In genomic region chr6:108850669-108851467, GRCh38 we compare ENCODE assay signal across 1 cellular context.
TF ChIP-seq lines count a peak whose summit lies in the region.

No MANE protein-coding gene starts in this region.

TF ChIP-seq in HepG2, 621 proteins besides CTCF, POLR2A, EP300 and RAD21 (continued from another document and continues in another):
- TF ChIP-seq ZNF407 (CRISPR knock-in tag; IDR thresholded peaks at IDR 0.05; ENCODE audit: not compliant biosample characterization) = no peak
- no peak for TF ChIP-seq PRDM10 (CRISPR knock-in tag; IDR thresholded peaks at IDR 0.05; ENCODE audit: low read depth)
- TF ChIP-seq ZNF839 (CRISPR knock-in tag; IDR thresholded peaks at IDR 0.05; ENCODE audit: borderline replicate concordance) = no peak
- no peak for TF ChIP-seq ZFP36 (IDR thresholded peaks at IDR 0.05; ENCODE audit: borderline replicate concordance, low read depth, low read length, partially characterized antibody)
- TF ChIP-seq SKI (IDR thresholded peaks at IDR 0.05; ENCODE audit: partially characterized antibody) = no peak
- no peak for TF ChIP-seq ZNF615 (CRISPR knock-in tag; IDR thresholded peaks at IDR 0.05; ENCODE audit: borderline replicate concordance)
- no peak for TF ChIP-seq CENPT (CRISPR knock-in tag; IDR thresholded peaks at IDR 0.05; ENCODE audit: low read depth)
- TF ChIP-seq IRF9 (CRISPR knock-in tag; IDR thresholded peaks at IDR 0.05; ENCODE audit: borderline replicate concordance) = no peak
- TF ChIP-seq ZFP41 (CRISPR knock-in tag; IDR thresholded peaks at IDR 0.05; ENCODE audit: borderline replicate concordance) = no peak
- TF ChIP-seq ZFX (CRISPR knock-in tag; IDR thresholded peaks at IDR 0.05; ENCODE audit: low read depth) = no peak
- TF ChIP-seq CBFB (CRISPR knock-in tag; IDR thresholded peaks at IDR 0.05) = no peak
- no peak for TF ChIP-seq ZNF761 (CRISPR knock-in tag; conservative IDR thresholded peaks at IDR 0.05)
- TF ChIP-seq HMGXB3 (CRISPR knock-in tag; IDR thresholded peaks at IDR 0.05; ENCODE audit: borderline replicate concordance) = no peak
- TF ChIP-seq HNRNPLL (IDR thresholded peaks at IDR 0.05; ENCODE audit: low read depth, low read length, poor library complexity, severe bottlenecking) = no peak
- TF ChIP-seq JDP2 (CRISPR knock-in tag; IDR thresholded peaks at IDR 0.05; ENCODE audit: borderline replicate concordance) = no peak
- no peak for TF ChIP-seq NR2F6 (IDR thresholded peaks at IDR 0.05)
- no peak for TF ChIP-seq NR2F6 (CRISPR knock-in tag; IDR thresholded peaks at IDR 0.05)
- no peak; the same call in 1 of the 2 replicates for TF ChIP-seq ZNF709 (CRISPR knock-in tag; IDR thresholded peaks at IDR 0.05)
- no peak for TF ChIP-seq RCOR2 (CRISPR knock-in tag; IDR thresholded peaks at IDR 0.05)
- no peak for TF ChIP-seq KLF13 (CRISPR knock-in tag; IDR thresholded peaks at IDR 0.05)
- no peak for TF ChIP-seq ZKSCAN8 (CRISPR knock-in tag; IDR thresholded peaks at IDR 0.05; ENCODE audit: borderline replicate concordance)
- no peak for TF ChIP-seq NR0B2 (CRISPR knock-in tag; IDR thresholded peaks at IDR 0.05)
- no peak for TF ChIP-seq ZNF784 (CRISPR knock-in tag; IDR thresholded peaks at IDR 0.05; ENCODE audit: borderline replicate concordance)
- TF ChIP-seq ZNF609 (CRISPR knock-in tag; IDR thresholded peaks at IDR 0.05; ENCODE audit: borderline replicate concordance) = no peak
- no peak for TF ChIP-seq JUND (CRISPR knock-in tag; IDR thresholded peaks at IDR 0.05)
